ENCODE assay signal across 11 cellular contexts in genomic region chr22:38513063-38513462, GRCh38. TPM values are rescaled to one million over a fixed set of nuclear protein-coding genes. Genes with fewer than 3 reads are reported as not detected.
DNase-seq lines count a peak whose midpoint lies in the region; ATAC-seq, FAIRE-seq and TF ChIP-seq lines count a peak whose summit lies in the region.
"Had no signal": no experiment of that assay in that cellular context is flagged by ENCODE, and none has a peak within 500 bp of the region (broad histone marks: within the 10 kb centered on the region; RNA-seq: fewer than 3 reads in every experiment).

No MANE protein-coding gene starts in this region.

- peak; percentile 97 for ATAC-seq in activated CD8-positive, alpha-beta T cell treated with anti-CD3 and anti-CD28 coated beads for 36 hours
- peak; percentile 76 for ATAC-seq in memory B cell (ENCODE audit: low read depth)

- peaks cover 3% of the 10 kb centered on the region for H3K36me3 Mint-ChIP-seq in activated CD8-positive, alpha-beta T cell treated with anti-CD3 and anti-CD28 coated beads for 36 hours (ENCODE audit: low read depth)
- no peaks in the 10 kb centered on the region for H3K36me3 Mint-ChIP-seq in memory B cell

- H3K27me3 Mint-ChIP-seq in activated CD8-positive, alpha-beta T cell treated with anti-CD3 and anti-CD28 coated beads for 36 hours = no peaks in the 10 kb centered on the region
- H3K27me3 Mint-ChIP-seq in memory B cell = no peaks in the 10 kb centered on the region

- H3K36me3 ChIP-seq in HEK293 (ENCODE audit: control insufficient read depth in 2 of 2, insufficient read depth in 1 of 2, low read length in 2 of 2) = no peaks in the 10 kb centered on the region
- H3K36me3 ChIP-seq: SJSA1 had no signal

- H3K4me1 ChIP-seq in HEK293 (ENCODE audit: control insufficient read depth, insufficient read depth, low read length) = no peaks in the 10 kb centered on the region
- H3K4me1 ChIP-seq: SJSA1 had no signal

- CTCF ChIA-PET in HEK293 (lab: Yijun Ruan, JAX) = interaction anchor here (1.4 kb wide), 1 partner anchor 57 kb away, joined by 3 read pairs; the partner anchor contains the start of gene DMC1
- CTCF ChIA-PET in activated CD8-positive, alpha-beta T cell treated with anti-CD3 and anti-CD28 coated beads for 36 hours (lab: Charles Lee) = no interaction called here

- peak; percentile 21 for TF ChIP-seq CTCF in D721Med (IDR thresholded peaks at IDR 0.05; ENCODE audit: insufficient read depth, missing control alignments)
- TF ChIP-seq CTCF in HEK293 (tag by site-specific recombination; IDR thresholded peaks at IDR 0.05) = peak; percentile 76
- TF ChIP-seq CTCF in activated CD8-positive, alpha-beta T cell treated with anti-CD3 and anti-CD28 coated beads for 36 hours (IDR thresholded peaks at IDR 0.05) = peak; percentile 49

- POLR2A ChIA-PET in HEK293 (lab: Yijun Ruan, JAX) = no interaction called here
- POLR2A ChIA-PET in activated CD8-positive, alpha-beta T cell treated with anti-CD3 and anti-CD28 coated beads for 36 hours (lab: Charles Lee) = no interaction called here

- H3K4me3 ChIP-seq in HEK293 (ENCODE audit: low read depth, low read length) = no peak overlapping the region
- H3K4me3 ChIP-seq: SJSA1 had no signal

- intact Hi-C loops in activated CD8-positive, alpha-beta T cell treated with anti-CD3 and anti-CD28 coated beads for 36 hours (cut with micrococcal nuclease) = no loop called here

- peaks cover 4% of the 10 kb centered on the region for H3K9me3 Mint-ChIP-seq in activated CD8-positive, alpha-beta T cell treated with anti-CD3 and anti-CD28 coated beads for 36 hours
- peaks cover 3% of the 10 kb centered on the region for H3K9me3 Mint-ChIP-seq in memory B cell

- H3K4me1 Mint-ChIP-seq in activated CD8-positive, alpha-beta T cell treated with anti-CD3 and anti-CD28 coated beads for 36 hours (ENCODE audit: low read depth) = peaks cover 9% of the 10 kb centered on the region
- peaks cover 5% of the 10 kb centered on the region for H3K4me1 Mint-ChIP-seq in memory B cell

- no peak for DNase-seq in D721Med (ENCODE audit: insufficient read length, low spot score)
- peak; percentile 68 for DNase-seq in activated CD8-positive, alpha-beta T cell treated with anti-CD3 and anti-CD28 coated beads for 36 hours
- no peak for DNase-seq in memory B cell (ENCODE audit: low spot score in 2 of 2)
- no peak for DNase-seq in HTR-8/SVneo (ENCODE audit: insufficient read length, low spot score)
- DNase-seq in frontal cortex (ENCODE audit: low spot score in 2 of 2) = no peak
- no peak for DNase-seq in RCC 7860 (ENCODE audit: low spot score)
- DNase-seq in EL = no peak
- DNase-seq: effector memory CD4-positive, alpha-beta T cell had no signal

- H3K27ac Mint-ChIP-seq in activated CD8-positive, alpha-beta T cell treated with anti-CD3 and anti-CD28 coated beads for 36 hours = no peak overlapping the region
- H3K27ac Mint-ChIP-seq in memory B cell = no peak overlapping the region

- H3K27ac ChIP-seq in HEK293 (ENCODE audit: extremely low read depth, low read depth, low read length) = no peak overlapping the region
- H3K27ac ChIP-seq: SJSA1 had no signal

- FAIRE-seq in D721Med (lab: Jason Lieb, UNC) (no peak), HTR-8/SVneo (lab: Jason Lieb, UNC) (no peak), frontal cortex (lab: Jason Lieb, UNC) (no peak), RCC 7860 (lab: Jason Lieb, UNC) (no peak)

- no peak overlapping the region for H3K4me3 Mint-ChIP-seq in activated CD8-positive, alpha-beta T cell treated with anti-CD3 and anti-CD28 coated beads for 36 hours
- no peak overlapping the region for H3K4me3 Mint-ChIP-seq in memory B cell

- no peaks in the 10 kb centered on the region for H3K9me3 ChIP-seq in HEK293 (ENCODE audit: control insufficient read depth, insufficient read depth, low read depth, low read length)
- H3K9me3 ChIP-seq: SJSA1 had no signal

TF ChIP-seq in HEK293, 187 proteins besides CTCF, POLR2A, EP300 and RAD21:
- TF ChIP-seq ZNF76 (tag by site-specific recombination; IDR thresholded peaks at IDR 0.05; ENCODE audit: borderline replicate concordance, low read depth) (no peak), KLF1 (tag by site-specific recombination; IDR thresholded peaks at IDR 0.05) (peak; percentile 27; the same call in 1 of the 2 replicates), ZXDB (tag by site-specific recombination; IDR thresholded peaks at IDR 0.05) (peak; percentile 57), ZNF341 (tag by site-specific recombination; IDR thresholded peaks at IDR 0.05; ENCODE audit: low read depth) (peak; percentile 72), PRDM6 (tag by site-specific recombination; IDR thresholded peaks at IDR 0.05) (no peak), ZNF2 (tag by site-specific recombination; IDR thresholded peaks at IDR 0.05) (no peak), KLF8 (tag by site-specific recombination; IDR thresholded peaks at IDR 0.05) (peak; percentile 62; the same call in 1 of the 2 replicates), ZNF112 (tag by site-specific recombination; IDR thresholded peaks at IDR 0.05) (no peak), ZIC2 (tag by site-specific recombination; IDR thresholded peaks at IDR 0.05) (peak; percentile 80), HIC1 (tag by site-specific recombination; IDR thresholded peaks at IDR 0.05) (no peak)

RNA-seq across cellular contexts. Expression of gene DDX17, which starts 7.0 kb away (rescaled TPM):
- total RNA-seq in activated CD8-positive, alpha-beta T cell treated with anti-CD3 and anti-CD28 coated beads for 36 hours = 100 to 1,000 TPM; 320 to 334 TPM
- 662 TPM for total RNA-seq in frontal cortex

RNA-seq across cellular contexts. Expression of gene KDELR3, which starts 45.2 kb away (rescaled TPM):
- total RNA-seq in activated CD8-positive, alpha-beta T cell treated with anti-CD3 and anti-CD28 coated beads for 36 hours = 1 to 10 TPM; 1.7 to 2.1 TPM
- 1.2 TPM for total RNA-seq in frontal cortex

RNA-seq across cellular contexts. Expression of gene DMC1, which starts 56.9 kb away (rescaled TPM):
- total RNA-seq in activated CD8-positive, alpha-beta T cell treated with anti-CD3 and anti-CD28 coated beads for 36 hours = 10 to 100 TPM; 14.2 to 15.1 TPM
- 4.5 TPM for total RNA-seq in frontal cortex
- total RNA-seq: SJSA1 had no signal

RNA-seq across cellular contexts. Expression of gene KCNJ4, which starts 58.1 kb away (rescaled TPM):
- not detected for total RNA-seq in activated CD8-positive, alpha-beta T cell treated with anti-CD3 and anti-CD28 coated beads for 36 hours
- 12.2 TPM for total RNA-seq in frontal cortex
- total RNA-seq: posterior vena cava, SJSA1 had no signal

Comparison
In these comparisons a context has a peak if more than half of its experiments do, and no peak if none do; other contexts are left out.
1. CTCF ChIP-seq: peak in every context shown above with its lines; median percentile 76 in HEK293; 49 in activated CD8-positive, alpha-beta T cell treated with anti-CD3 and anti-CD28 coated beads for 36 hours; 21 in D721Med.